ENCODE assay signal across 34 cellular contexts in the genomic region with DNA sequence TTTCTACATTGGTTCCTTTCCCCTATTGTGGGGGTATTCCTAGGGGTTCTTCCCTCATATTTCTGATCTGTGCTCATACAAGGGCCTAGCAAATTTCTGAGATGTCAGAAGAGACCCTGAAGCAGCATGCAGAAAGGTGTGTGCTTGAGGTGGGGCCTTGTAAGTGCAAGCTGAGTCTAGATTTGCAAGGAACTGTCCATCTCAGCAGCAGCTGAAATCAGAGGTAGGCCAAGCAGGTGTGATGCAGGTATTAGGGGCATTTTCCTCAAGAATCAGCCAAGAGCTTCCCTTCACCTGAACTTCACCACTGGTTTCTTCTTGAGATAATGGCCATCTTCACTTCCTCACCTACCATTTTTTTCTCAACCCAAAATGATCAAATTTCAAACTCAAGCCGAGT.
"Had no signal": no experiment of that assay in that cellular context is flagged by ENCODE, and none has a peak within 500 bp of the region (broad histone marks: within the 10 kb centered on the region; RNA-seq: fewer than 3 reads in every experiment).

No MANE protein-coding gene starts in this region.

- H3K4me3 ChIP-seq: MG63 had no signal

- H3K27me3 ChIP-seq: MG63 had no signal

- DNase-seq: Karpas-422, Kasumi-1, MG63, MM.1S, MV-4-11, NCI-H1048, NCI-H1092, NCI-H1092 treated with DMSO at 0.1 percent for 48 hours, NCI-H1105, NCI-H1105 treated with DMSO at 0.1 percent for 48 hours, NCI-H1417 treated with DMSO at 0.1 percent for 48 hours, NCI-H1436, NCI-H1436 treated with DMSO at 0.1 percent for 48 hours, NCI-H146, NCI-H1694, NCI-H1694 treated with DMSO at 0.1 percent for 48 hours, NCI-H187, NCI-H187 treated with DMSO at 0.1 percent for 48 hours, NCI-H1930, NCI-H2029, NCI-H2029 treated with DMSO at 0.1 percent for 48 hours, NCI-H2081, NCI-H2081 treated with DMSO at 0.1 percent for 48 hours, NCI-H2107, NCI-H2171, NCI-H2171 treated with DMSO at 0.1 percent for 48 hours, NCI-H2227 treated with DMSO at 0.1 percent for 48 hours, NCI-H226, NCI-H446, NCI-H446 treated with DMSO at 0.1 percent for 48 hours, NCI-H510A, NCI-H510A treated with DMSO at 0.1 percent for 48 hours, NCI-H524, NCI-H524 treated with DMSO at 0.1 percent for 48 hours had no signal

- H3K9me3 ChIP-seq: MG63 had no signal

- H3K36me3 ChIP-seq: MG63 had no signal
